15 cellular contexts compared by ENCODE assay signal in genomic region chr14:61615743-61616523, GRCh38.
DNase-seq lines count a peak whose midpoint lies in the region; ATAC-seq and TF ChIP-seq lines count a peak whose summit lies in the region.
"Had no signal": no experiment of that assay in that cellular context is flagged by ENCODE, and none has a peak within 500 bp of the region (broad histone marks: within the 10 kb centered on the region; RNA-seq: fewer than 3 reads in every experiment).

No MANE protein-coding gene starts in this region.

- dilution Hi-C loops in mammary epithelial cell (cut with HindIII; ENCODE audit: low sequenced_read_pairs) = loop anchor here (5.0 kb wide), 1 partner anchor 36 kb away; no protein-coding TSS in a partner anchor

- H4K20me1 ChIP-seq in mammary epithelial cell (ENCODE audit: insufficient read depth, low read length) = no peaks in the 10 kb centered on the region

- intact Hi-C loops in mammary epithelial cell (cut with micrococcal nuclease) = no loop called here
- intact Hi-C loops in MCF 10A (cut with micrococcal nuclease) = no loop called here
- intact Hi-C loops in stomach (cut with DNase I; ENCODE audit: low total_unique reads) = no loop called here

- no peaks in the 10 kb centered on the region for H3K9me3 ChIP-seq in mammary epithelial cell (replicated peaks; ENCODE audit: insufficient read depth, low read length)
- no peaks in the 10 kb centered on the region for H3K9me3 ChIP-seq in stomach
- H3K9me3 ChIP-seq: tibial nerve had no signal

- H3K36me3 Mint-ChIP-seq in MCF 10A (ENCODE audit: insufficient read depth, unreplicated experiment) = no peaks in the 10 kb centered on the region

- POLR2A ChIA-PET in MCF 10A (lab: Yijun Ruan, JAX) = interaction anchor here (0.6 to 1.4 kb wide), 4 partner anchors 42 to 82 kb away, joined by 3 to 5 read pairs (median 4); partner anchors contain the start of gene HIF1A

- TF ChIP-seq POLR2A in stomach (IDR thresholded peaks at IDR 0.05) = no peak

- no peak for ATAC-seq in HG03342 (IDR thresholded peaks at IDR 0.05; ENCODE audit: unreplicated experiment)
- ATAC-seq: left colon had no signal

- no peak for DNase-seq in mammary epithelial cell
- DNase-seq in MCF 10A (ENCODE audit: unreplicated experiment) = no peak
- DNase-seq in amniotic epithelial cell (ENCODE audit: low read depth) = peak; percentile 70
- peak; percentile 83 for DNase-seq in kidney tubule cell (ENCODE audit: low spot score)
- peak; percentile 60 for DNase-seq in stomach
- DNase-seq in effector CD4-positive, alpha-beta T cell = no peak
- DNase-seq in activated CD4-positive, alpha-beta T cell treated with anti-CD3 and anti-CD28 coated beads for 4 hours = no peak
- DNase-seq: Kasumi-1; left colon; NCI-H2029 treated with DMSO at 0.1 percent for 48 hours; stimulated activated CD4-positive, alpha-beta T cell treated with anti-CD3 and anti-CD28 coated beads, Interleukin-15, amount 100 ng/mL, for 24 hours; WERI-Rb-1 had no signal

- no peak for TF ChIP-seq EP300 in stomach (IDR thresholded peaks at IDR 0.05)

- H3K27me3 ChIP-seq in mammary epithelial cell (ENCODE audit: insufficient read depth, low read length) (no peaks in the 10 kb centered on the region), stomach (no peaks in the 10 kb centered on the region)
- H3K27me3 ChIP-seq: tibial nerve had no signal

- no peak for TF ChIP-seq CTCF in mammary epithelial cell (conservative IDR thresholded peaks at IDR 0.05 in 1 of 2, IDR thresholded peaks at IDR 0.05 in 1 of 2; ENCODE audit: extremely low read depth in 1 of 2, insufficient read depth in 1 of 2, low read depth in 1 of 2, low read length in 2 of 2)
- no peak for TF ChIP-seq CTCF in MCF 10A (IDR thresholded peaks at IDR 0.05; ENCODE audit: unreplicated experiment)
- no peak for TF ChIP-seq CTCF in stomach (IDR thresholded peaks at IDR 0.05)

- no peak overlapping the region for H3K9ac ChIP-seq in mammary epithelial cell (ENCODE audit: insufficient read depth, low read length)

- H3K27me3 Mint-ChIP-seq in MCF 10A (ENCODE audit: insufficient read depth, unreplicated experiment) = no peaks in the 10 kb centered on the region

- CTCF ChIA-PET in mammary epithelial cell (lab: Charles Lee; ENCODE audit: low non-redundant PET) (interaction anchor here (0.6 kb wide), 1 partner anchor 145 kb away, joined by 5 read pairs; no protein-coding TSS in a partner anchor), MCF 10A (lab: Yijun Ruan, JAX) (interaction anchor here (0.7 to 1.1 kb wide), 3 partner anchors 53 to 332 kb away, joined by 3 read pairs; no protein-coding TSS in a partner anchor)

- no TSS peak for BruUV-seq in mammary epithelial cell (replicated peaks; lab: Mats Ljungman, UMichigan)
- BruUV-seq in MCF 10A (replicated peaks; lab: Mats Ljungman, UMichigan) = no TSS peak

- peaks cover 23% of the 10 kb centered on the region for H3K4me1 Mint-ChIP-seq in MCF 10A (ENCODE audit: insufficient read depth, unreplicated experiment)

- H3K4me2 ChIP-seq in mammary epithelial cell (ENCODE audit: insufficient read depth, low read depth, low read length) = peak overlapping the region; percentile 44

- no peak overlapping the region for H3K4me3 Mint-ChIP-seq in MCF 10A (ENCODE audit: unreplicated experiment)
- H3K4me3 Mint-ChIP-seq: neural crest cell had no signal

- H3K27ac Mint-ChIP-seq in MCF 10A (ENCODE audit: low read depth, unreplicated experiment) = no peak overlapping the region

- H3K27ac ChIP-seq in mammary epithelial cell (ENCODE audit: insufficient read depth, low read depth, low read length) = no peak overlapping the region
- H3K27ac ChIP-seq in stomach = peak overlapping the region in 4 of 5 donors; percentile 1 to 56 (median 8)
- H3K27ac ChIP-seq: tibial nerve, WERI-Rb-1 had no signal

- H3K36me3 ChIP-seq in mammary epithelial cell (ENCODE audit: insufficient read depth, low read length) = no peaks in the 10 kb centered on the region
- no peaks in the 10 kb centered on the region for H3K36me3 ChIP-seq in stomach
- H3K36me3 ChIP-seq: tibial nerve, WERI-Rb-1 had no signal

- no peaks in the 10 kb centered on the region for H3K79me2 ChIP-seq in mammary epithelial cell (ENCODE audit: insufficient read depth, low read length)

- no peaks in the 10 kb centered on the region for H3K9me3 Mint-ChIP-seq in MCF 10A (ENCODE audit: unreplicated experiment)
- H3K9me3 Mint-ChIP-seq: neural crest cell had no signal

- WGBS in mammary epithelial cell (ENCODE audit: low coverage, missing lambda C conversion rate) = 61% methylated on average over 11 of the region's 11 CpGs
- 45 to 63% (median 56%) methylated on average over 11 of the region's 11 CpGs for WGBS in stomach, 5 donors

- H2AFZ ChIP-seq in mammary epithelial cell (ENCODE audit: low read depth, low read length) = peak overlapping the region; percentile 72

- H3K4me3 ChIP-seq in mammary epithelial cell (replicated peaks in 1 of 3; ENCODE audit: insufficient read depth in 1 of 3, low read depth in 2 of 3, low read length in 3 of 3) = no peak overlapping the region
- no peak overlapping the region for H3K4me3 ChIP-seq in stomach
- H3K4me3 ChIP-seq: tibial nerve had no signal

- in situ Hi-C loops in mammary epithelial cell (cut with MboI; ENCODE audit: low sequenced_read_pairs in 2 of 2) = no loop called here

- H3K4me1 ChIP-seq in mammary epithelial cell (ENCODE audit: insufficient read depth, low read length) (peaks cover 24% of the 10 kb centered on the region), stomach (peaks cover 5 to 20% (median 10%) of the 10 kb centered on the region in 4 donors)

Comparison
In these comparisons a context has a peak if more than half of its experiments do, and no peak if none do; other contexts are left out.
1. DNase-seq: peak in amniotic epithelial cell (single experiment), kidney tubule cell (single experiment) and stomach (single experiment); none in mammary epithelial cell (single experiment), MCF 10A (single experiment), effector CD4-positive, alpha-beta T cell (single experiment) and activated CD4-positive, alpha-beta T cell treated with anti-CD3 and anti-CD28 coated beads for 4 hours (0 of 2).